ENCODE assay signal across 28 cellular contexts in the genomic region with DNA sequence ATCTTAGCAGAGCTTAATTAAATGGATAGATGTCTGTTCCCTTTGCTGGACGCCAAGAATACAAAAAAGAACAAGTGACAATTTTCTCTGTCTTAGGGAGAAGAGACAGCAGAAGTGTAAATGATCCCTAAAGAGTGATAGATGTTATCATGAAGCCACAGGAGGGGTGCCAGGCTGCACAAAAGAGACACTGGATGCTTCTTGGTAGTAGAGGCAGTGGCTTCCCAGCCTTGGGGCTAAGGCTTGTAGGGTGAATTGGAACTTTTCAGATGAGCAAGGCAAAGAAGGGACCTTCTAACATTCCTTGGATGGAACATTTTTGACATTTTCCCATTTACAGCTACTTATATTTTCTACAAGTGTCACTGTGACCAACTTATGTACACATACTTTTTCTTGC. TPM values are rescaled to one million over a fixed set of nuclear protein-coding genes. Genes with fewer than 3 reads are reported as not detected.
"Had no signal": no experiment of that assay in that cellular context is flagged by ENCODE, and none has a peak within 500 bp of the region (broad histone marks: within the 10 kb centered on the region; RNA-seq: fewer than 3 reads in every experiment).

No MANE protein-coding gene starts in this region.

- H3K27ac ChIP-seq: epithelial cell of prostate, esophagus squamous epithelium, gastroesophageal sphincter, VCaP had no signal

- H3K27ac Mint-ChIP-seq: activated CD8-positive, alpha-beta T cell treated with anti-CD3 and anti-CD28 coated beads for 36 hours; activated naive CD8-positive, alpha-beta T cell; activated T-helper 17 cell treated with anti-CD3 and anti-CD28 coated beads, Interleukin-2, amount 50 U/mL, for 72 hours had no signal

- DNase-seq: activated CD4-positive, alpha-beta T cell treated with anti-CD3 and anti-CD28 coated beads for 48 hours; activated CD4-positive, alpha-beta T cell treated with anti-CD3 and anti-CD28 coated beads, Interleukin-2, amount 50 U/mL, for 1 hour; activated CD4-positive, alpha-beta T cell treated with anti-CD3 and anti-CD28 coated beads, Interleukin-2, amount 50 U/mL, for 48 hours; activated CD8-positive, alpha-beta memory T cell treated with anti-CD3 and anti-CD28 coated beads for 24 hours; activated CD8-positive, alpha-beta T cell treated with anti-CD3 and anti-CD28 coated beads for 36 hours; activated effector memory CD4-positive, alpha-beta T cell treated with Interleukin-2 at 50 U/mL for 16 hours; activated gamma-delta T cell treated with Interleukin-2 at 50 U/mL for 16 hours; activated naive CD4-positive, alpha-beta T cell treated with anti-CD3 and anti-CD28 coated beads, Interleukin-2, amount 50 U/mL, for 16 hours; activated naive CD4-positive, alpha-beta T cell treated with Interleukin-2 at 50 U/mL for 16 hours; activated T-cell treated with anti-CD3 and anti-CD28 coated beads, Interleukin-2, amount 50 U/mL, for 4 hours; amniotic stem cell; anterior cingulate cortex; caudate nucleus; cortex of kidney; dermis blood vessel endothelial cell; effector CD4-positive, alpha-beta T cell; effector memory CD8-positive, alpha-beta T cell; esophagus squamous epithelium; foreskin melanocyte; T-helper 2 cell had no signal

- H3K4me1 ChIP-seq: esophagus squamous epithelium had no signal

- ATAC-seq: activated CD8-positive, alpha-beta T cell treated with anti-CD3 and anti-CD28 coated beads for 36 hours; activated T-cell treated with anti-CD3 and anti-CD28 coated beads, Interleukin-2, amount 50 U/mL, for 4 hours; activated T-helper 17 cell treated with anti-CD3 and anti-CD28 coated beads, Interleukin-2, amount 50 U/mL, for 72 hours; body of pancreas; effector memory CD8-positive, alpha-beta T cell; gastroesophageal sphincter; WTC11 had no signal

- H3K4me3 ChIP-seq: body of pancreas, esophagus squamous epithelium, gastroesophageal sphincter had no signal

- H3K9me3 ChIP-seq: body of pancreas had no signal

- H3K27me3 ChIP-seq: body of pancreas, esophagus squamous epithelium, gastroesophageal sphincter had no signal

- H3K9me3 Mint-ChIP-seq: activated CD8-positive, alpha-beta T cell treated with anti-CD3 and anti-CD28 coated beads for 36 hours had no signal

- H3K27me3 Mint-ChIP-seq: activated T-helper 17 cell treated with anti-CD3 and anti-CD28 coated beads, Interleukin-2, amount 50 U/mL, for 72 hours had no signal

- H3K4me3 Mint-ChIP-seq: activated CD8-positive, alpha-beta T cell treated with anti-CD3 and anti-CD28 coated beads for 36 hours; activated naive CD8-positive, alpha-beta T cell; activated T-cell treated with anti-CD3 and anti-CD28 coated beads, Interleukin-2, amount 50 U/mL, for 4 hours; activated T-helper 17 cell treated with anti-CD3 and anti-CD28 coated beads, Interleukin-2, amount 50 U/mL, for 72 hours; effector memory CD8-positive, alpha-beta T cell; WTC11 had no signal

RNA-seq across cellular contexts. Expression of gene CCN2, which starts 58.0 kb away (rescaled TPM):
- total RNA-seq: activated CD8-positive, alpha-beta T cell treated with anti-CD3 and anti-CD28 coated beads for 36 hours; activated T-helper 17 cell treated with anti-CD3 and anti-CD28 coated beads, Interleukin-2, amount 50 U/mL, for 72 hours; T-helper 1 cell treated with Interleukin-12 subunit alpha and Interleukin-12 subunit beta and Interleukin-4 antibody, amounts not matched to agents 30 ng/mL and 1 ng/mL, for 36 hours had no signal
